In the genomic region with DNA sequence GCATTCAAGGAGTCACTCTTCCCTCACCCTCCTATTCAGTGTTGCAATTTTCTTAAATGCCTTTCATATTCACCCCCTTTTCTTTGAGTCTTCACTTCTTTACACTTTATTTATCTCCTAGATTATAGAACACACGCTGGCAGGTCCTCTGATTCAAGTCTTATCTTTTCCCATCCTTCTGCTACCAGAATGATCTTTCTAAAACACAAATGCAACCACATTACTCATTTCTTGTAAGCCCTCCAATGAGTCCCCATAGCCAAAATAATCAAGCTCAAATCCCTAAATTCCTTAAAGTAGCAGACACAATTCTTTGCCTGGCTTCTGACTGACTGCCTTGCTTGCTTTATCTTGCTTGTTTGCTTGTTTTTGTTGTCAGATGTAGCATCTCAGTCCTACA, we compare ENCODE assay signal across 19 cellular contexts.
DNase-seq lines count a peak whose midpoint lies in the region; ATAC-seq and TF ChIP-seq lines count a peak whose summit lies in the region.
"Had no signal": no experiment of that assay in that cellular context is flagged by ENCODE, and none has a peak within 500 bp of the region (broad histone marks: within the 10 kb centered on the region; RNA-seq: fewer than 3 reads in every experiment).

No MANE protein-coding gene starts in this region.

- dilution Hi-C loops in IMR-90 (cut with HindIII; ENCODE audit: low sequenced_read_pairs, unreplicated experiment) = no loop called here

- no peaks in the 10 kb centered on the region for H3K79me1 ChIP-seq in IMR-90 (ENCODE audit: low read depth in 1 of 2, low read length in 2 of 2)

- in situ Hi-C loops in IMR-90 (cut with MboI; ENCODE audit: low sequenced_read_pairs) (loop anchor here (25.0 kb wide), 1 partner anchor 1242 kb away; the partner anchor contains the start of gene TMEM14B), astrocyte of the spinal cord (cut with HindIII; ENCODE audit: low sequenced_read_pairs) (no loop called here)

- POLR2A ChIA-PET in IMR-90 (lab: Charles Lee; ENCODE audit: unreplicated experiment) = no interaction called here

- H3K27me3 ChIP-seq in IMR-90 (ENCODE audit: control insufficient read depth, insufficient read depth, low read length) (no peaks in the 10 kb centered on the region), H7 (ENCODE audit: control insufficient read depth, insufficient read depth, low read length) (no peaks in the 10 kb centered on the region), right atrium auricular region (no peaks in the 10 kb centered on the region)
- H3K27me3 ChIP-seq: SJSA1 had no signal

- H3K36me3 ChIP-seq in IMR-90 (ENCODE audit: control insufficient read depth, insufficient read depth, low read length) (no peaks in the 10 kb centered on the region), H7 (replicated peaks; ENCODE audit: control insufficient read depth, insufficient read depth, low read length) (no peaks in the 10 kb centered on the region), right atrium auricular region (no peaks in the 10 kb centered on the region)
- H3K36me3 ChIP-seq: SJSA1 had no signal

- no peak overlapping the region for H2BK5ac ChIP-seq in IMR-90 (ENCODE audit: low read depth, low read length, poor library complexity, severe bottlenecking)

- no peak overlapping the region for H3K27ac ChIP-seq in IMR-90 (ENCODE audit: insufficient read depth, low read length)
- H3K27ac ChIP-seq in right atrium auricular region = no peak overlapping the region
- H3K27ac ChIP-seq: A549, HL-60, SJSA1 had no signal

- H4K5ac ChIP-seq in IMR-90 (ENCODE audit: low read depth, low read length) = no peak overlapping the region

- H2BK15ac ChIP-seq in IMR-90 (ENCODE audit: low read depth, low read length) = no peak overlapping the region

- CTCF ChIA-PET in IMR-90 (lab: Yijun Ruan, JAX) = interaction anchor here (0.5 to 1.3 kb wide), 5 partner anchors 13 to 143 kb away, joined by 3 to 7 read pairs (median 4); no protein-coding TSS in a partner anchor

- H3K4me3 ChIP-seq in IMR-90 (ENCODE audit: insufficient read depth, low read depth, low read length) (no peak overlapping the region), astrocyte of the spinal cord (ENCODE audit: low read depth, low read length) (no peak overlapping the region), fibroblast of pulmonary artery (replicated peaks; ENCODE audit: low read depth, low read length) (no peak overlapping the region), H7 (ENCODE audit: insufficient read depth, low read depth, low read length) (no peak overlapping the region), right atrium auricular region (no peak overlapping the region)
- H3K4me3 ChIP-seq: A549, SJSA1 had no signal

- no peak for TF ChIP-seq POLR2A in IMR-90 (IDR thresholded peaks at IDR 0.05; ENCODE audit: low read depth, low read length)

- no peak overlapping the region for H2BK120ac ChIP-seq in IMR-90 (ENCODE audit: low read depth, low read length)

- H2BK20ac ChIP-seq in IMR-90 (ENCODE audit: low read depth, low read length) = no peak overlapping the region

- H3K4me1 ChIP-seq in IMR-90 (ENCODE audit: control insufficient read depth, insufficient read depth, low read length) = peaks cover 2% of the 10 kb centered on the region; the same call in 1 of the 2 replicates
- H3K4me1 ChIP-seq in right atrium auricular region = no peaks in the 10 kb centered on the region
- H3K4me1 ChIP-seq: A549 had no signal

- H3K9me3 Mint-ChIP-seq in stimulated activated effector memory CD8-positive, alpha-beta T cell treated with anti-CD3 and anti-CD28 coated beads, Interleukin-12 subunit alpha, Interleukin-12 subunit beta, amount 100 ng/mL, for 72 hours = peaks cover 16% of the 10 kb centered on the region

- no peak overlapping the region for H3K18ac ChIP-seq in IMR-90 (ENCODE audit: low read depth, low read length)

- no TSS peak for BruUV-seq in IMR-90 (replicated peaks; lab: Mats Ljungman, UMichigan)

- intact Hi-C loops in IMR-90 (cut with micrococcal nuclease) = no loop called here

- H3K9ac ChIP-seq in IMR-90 (ENCODE audit: low read depth, low read length) = no peak overlapping the region

- no peak overlapping the region for H3K56ac ChIP-seq in IMR-90 (ENCODE audit: extremely low read depth, insufficient read depth, low read length)

- H4K91ac ChIP-seq in IMR-90 (ENCODE audit: insufficient read depth, low read depth, low read length) = no peak overlapping the region

- no CpG with 5 or more reads among the region's 1 CpG for WGBS in IMR-90 (ENCODE audit: extremely low coverage in 2 of 2, insufficient read length in 1 of 2), 2 experiments

- H4K20me1 ChIP-seq in IMR-90 (ENCODE audit: insufficient read depth, low read length) = no peaks in the 10 kb centered on the region

- peak; percentile 72 for ATAC-seq in IMR-90 (ENCODE audit: low read depth)
- ATAC-seq in stimulated activated effector memory CD8-positive, alpha-beta T cell treated with anti-CD3 and anti-CD28 coated beads, Interleukin-12 subunit alpha, Interleukin-12 subunit beta, amount 100 ng/mL, for 72 hours = no peak
- ATAC-seq: A549 had no signal

- no peaks in the 10 kb centered on the region for H3K9me3 ChIP-seq in IMR-90 (ENCODE audit: control insufficient read depth, insufficient read depth, low read length)
- H3K9me3 ChIP-seq in right atrium auricular region = peaks cover 0 to 4% of the 10 kb centered on the region in 2 donors
- H3K9me3 ChIP-seq: A549, SJSA1 had no signal

- H3K27ac Mint-ChIP-seq in stimulated activated effector memory CD8-positive, alpha-beta T cell treated with anti-CD3 and anti-CD28 coated beads, Interleukin-12 subunit alpha, Interleukin-12 subunit beta, amount 100 ng/mL, for 72 hours = no peak overlapping the region
- H3K27ac Mint-ChIP-seq: CD14-positive monocyte had no signal

- TF ChIP-seq RAD21 in IMR-90 (IDR thresholded peaks at IDR 0.05; ENCODE audit: low read length) = no peak

- peak; percentile 43 for DNase-seq in AG20443 (ENCODE audit: low spot score)
- DNase-seq in IMR-90 = peak; percentile 79
- DNase-seq in astrocyte of the spinal cord (ENCODE audit: low read depth, low spot score) = peak; percentile 47
- peak; percentile 42 for DNase-seq in fibroblast of pulmonary artery (ENCODE audit: low read depth)
- no peak for DNase-seq in stimulated activated effector memory CD8-positive, alpha-beta T cell treated with anti-CD3 and anti-CD28 coated beads, Interleukin-12 subunit alpha, Interleukin-12 subunit beta, amount 100 ng/mL, for 72 hours (ENCODE audit: low spot score in 2 of 2)
- no peak for DNase-seq in H7
- no peak for DNase-seq in right atrium auricular region (ENCODE audit: low spot score)
- no peak for DNase-seq in NCI-H446 (lab: John Stamatoyannopoulos, UW)
- DNase-seq: AML-193, H9, MV-4-11, NCI-H1417, NCI-H2029, NCI-H2171, NCI-H748 treated with DMSO at 0.1 percent for 48 hours had no signal

- H3K4ac ChIP-seq in IMR-90 (ENCODE audit: low read depth, low read length) = no peak overlapping the region

- no peaks in the 10 kb centered on the region for H3K4me1 Mint-ChIP-seq in stimulated activated effector memory CD8-positive, alpha-beta T cell treated with anti-CD3 and anti-CD28 coated beads, Interleukin-12 subunit alpha, Interleukin-12 subunit beta, amount 100 ng/mL, for 72 hours
- H3K4me1 Mint-ChIP-seq: CD14-positive monocyte had no signal

- H2AK9ac ChIP-seq in IMR-90 (replicated peaks; ENCODE audit: low read depth, low read length, poor library complexity) = no peak overlapping the region

- H3K9me1 ChIP-seq in IMR-90 (ENCODE audit: insufficient read depth, low read length) = no peaks in the 10 kb centered on the region

- no peak overlapping the region for H2AK5ac ChIP-seq in IMR-90 (ENCODE audit: low read depth, low read length)

- no peak overlapping the region for H3K14ac ChIP-seq in IMR-90 (replicated peaks; ENCODE audit: low read depth, low read length)

- H4K8ac ChIP-seq in IMR-90 (ENCODE audit: low read depth in 2 of 2, low read length in 2 of 2) = no peak overlapping the region

- H3K36me3 Mint-ChIP-seq in stimulated activated effector memory CD8-positive, alpha-beta T cell treated with anti-CD3 and anti-CD28 coated beads, Interleukin-12 subunit alpha, Interleukin-12 subunit beta, amount 100 ng/mL, for 72 hours = no peaks in the 10 kb centered on the region
- H3K36me3 Mint-ChIP-seq: CD14-positive monocyte had no signal

- H3K4me2 ChIP-seq in IMR-90 (ENCODE audit: low read depth, low read length) = no peak overlapping the region
- H3K4me2 ChIP-seq: A549 had no signal

- H2AFZ ChIP-seq in IMR-90 (replicated peaks; ENCODE audit: low read length, poor library complexity) = no peak overlapping the region

- TF ChIP-seq CTCF in IMR-90 (conservative IDR thresholded peaks at IDR 0.05; ENCODE audit: low read depth, low read length) (no peak), astrocyte of the spinal cord (IDR thresholded peaks at IDR 0.05; ENCODE audit: low read depth, low read length) (no peak), fibroblast of pulmonary artery (IDR thresholded peaks at IDR 0.05; ENCODE audit: low read length, missing control alignments) (no peak), right atrium auricular region (IDR thresholded peaks at IDR 0.05) (no peak)

- H3K23ac ChIP-seq in IMR-90 (ENCODE audit: low read depth, low read length) = no peak overlapping the region

- H3K4me3 Mint-ChIP-seq in stimulated activated effector memory CD8-positive, alpha-beta T cell treated with anti-CD3 and anti-CD28 coated beads, Interleukin-12 subunit alpha, Interleukin-12 subunit beta, amount 100 ng/mL, for 72 hours = no peak overlapping the region
- H3K4me3 Mint-ChIP-seq: CD14-positive monocyte, H9 had no signal

TF ChIP-seq in IMR-90, 13 proteins besides CTCF, POLR2A, EP300 and RAD21:
- TF ChIP-seq NFE2L2 (IDR thresholded peaks at IDR 0.05; ENCODE audit: low read depth, low read length) = no peak
- TF ChIP-seq USF2 (IDR thresholded peaks at IDR 0.05; ENCODE audit: low read depth, low read length) = no peak
- peak; percentile 64 for TF ChIP-seq CEBPB (IDR thresholded peaks at IDR 0.05; ENCODE audit: low read depth, low read length)

Comparison
In these comparisons a context has a peak if more than half of its experiments do, and no peak if none do; other contexts are left out.
1. DNase-seq: peak in AG20443 (single experiment), IMR-90 (single experiment), astrocyte of the spinal cord (single experiment) and fibroblast of pulmonary artery (single experiment); none in stimulated activated effector memory CD8-positive, alpha-beta T cell treated with anti-CD3 and anti-CD28 coated beads, Interleukin-12 subunit alpha, Interleukin-12 subunit beta, amount 100 ng/mL, for 72 hours (0 of 2), H7 (single experiment), right atrium auricular region (single experiment) and NCI-H446 (0 of 2).